ENCODE assay signal across 21 cellular contexts in the genomic region with DNA sequence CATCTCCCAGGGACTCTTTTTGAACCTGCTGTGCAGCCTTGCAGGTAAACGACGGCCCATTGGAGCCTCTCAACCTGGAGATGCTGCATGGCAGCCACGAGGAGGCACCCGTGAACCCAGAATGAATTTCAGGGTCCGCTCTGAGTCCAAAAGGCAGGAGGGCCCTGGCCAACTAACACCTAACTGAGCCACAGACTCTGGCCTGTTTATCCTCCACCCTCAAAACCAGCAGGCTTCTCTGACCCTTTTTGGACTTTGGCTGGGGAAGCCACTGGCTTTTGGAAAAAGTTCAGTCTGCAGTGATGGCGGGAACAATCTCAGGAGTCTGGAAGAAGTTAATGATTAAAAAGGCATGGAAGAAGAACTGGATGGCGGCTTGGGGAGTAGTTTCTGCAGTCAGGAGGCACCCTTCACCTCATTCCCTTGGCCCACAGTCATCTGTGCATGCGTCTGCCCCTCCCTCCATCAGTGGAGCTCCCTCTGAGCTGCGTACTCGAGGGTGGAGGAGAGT. TPM values are rescaled to one million over a fixed set of nuclear protein-coding genes. Genes with fewer than 3 reads are reported as not detected.
A peak's percentile ranks its signal among the peaks of the same experiment; 100 is the strongest.
DNase-seq lines count a peak whose midpoint lies in the region; ATAC-seq and TF ChIP-seq lines count a peak whose summit lies in the region.
"Had no signal": no experiment of that assay in that cellular context is flagged by ENCODE, and none has a peak within 500 bp of the region (broad histone marks: within the 10 kb centered on the region; RNA-seq: fewer than 3 reads in every experiment).

No MANE protein-coding gene starts in this region.

- H3K36me3 ChIP-seq in Loucy (ENCODE audit: insufficient read depth, low read length) = no peaks in the 10 kb centered on the region; the same call in 1 of the 2 replicates
- peaks cover 0 to 6% (median 0%) of the 10 kb centered on the region in 4 donors for H3K36me3 ChIP-seq in esophagus muscularis mucosa

- no peaks in the 10 kb centered on the region for H3K9me3 Mint-ChIP-seq in T-helper 2 cell treated with Interferon-gamma antibody and Interleukin-4, amounts not matched to agents 5 μg/mL and 100 μg/mL, for 36 hours
- H3K9me3 Mint-ChIP-seq: activated T-cell treated with anti-CD3 and anti-CD28 coated beads, Interleukin-2, amount 50 U/mL, for 4 hours; immature natural killer cell had no signal

- H3K9me2 ChIP-seq in Loucy (replicated peaks; ENCODE audit: low read depth, low read length) = no peaks in the 10 kb centered on the region

- H3K4me1 ChIP-seq in Loucy (ENCODE audit: insufficient read depth, low read length, poor library complexity, severe bottlenecking) (peaks cover 83% of the 10 kb centered on the region), esophagus muscularis mucosa (peaks cover 27 to 46% (median 33%) of the 10 kb centered on the region in 4 donors)

- no peak overlapping the region for H2AFZ ChIP-seq in Loucy (ENCODE audit: low read length)

- peak overlapping the region; percentile 69 for H3K27ac Mint-ChIP-seq in T-helper 2 cell treated with Interferon-gamma antibody and Interleukin-4, amounts not matched to agents 5 μg/mL and 100 μg/mL, for 36 hours

- H3K9ac ChIP-seq in Loucy (ENCODE audit: low read depth, low read length, poor library complexity, severe bottlenecking) = peak overlapping the region; percentile 42

- WGBS in esophagus muscularis mucosa = 86% methylated on average over 10 of the region's 10 CpGs

- H3F3A ChIP-seq in Loucy (ENCODE audit: low read depth) = no peaks in the 10 kb centered on the region

- no peak for DNase-seq in T-helper 2 cell treated with Interferon-gamma antibody and Interleukin-4, amounts not matched to agents 5 μg/mL and 100 μg/mL, for 36 hours (ENCODE audit: low spot score)
- no peak for DNase-seq in T-helper 2 cell
- DNase-seq in esophagus muscularis mucosa (ENCODE audit: extremely low spot score) = peak; percentile 82
- peak; percentile 73 for DNase-seq in renal cortical epithelial cell (ENCODE audit: low read depth)
- no peak for DNase-seq in T-helper 9 cell
- DNase-seq: 8988T; activated CD4-positive, alpha-beta T cell treated with anti-CD3 and anti-CD28 coated beads for 48 hours; activated T-cell treated with anti-CD3 and anti-CD28 coated beads, Interleukin-2, amount 50 U/mL, for 4 hours; aorta; immature natural killer cell; KBM-7; NCI-H1417; NCI-H345; SHP77; stimulated activated CD4-positive, alpha-beta T cell treated with anti-CD3 and anti-CD28 coated beads, Interleukin-4, amount 100 ng/mL, for 1 hour had no signal

- peaks cover 46% of the 10 kb centered on the region for H3K36me3 Mint-ChIP-seq in T-helper 2 cell treated with Interferon-gamma antibody and Interleukin-4, amounts not matched to agents 5 μg/mL and 100 μg/mL, for 36 hours (ENCODE audit: low read depth)

- intact Hi-C loops in esophagus muscularis mucosa (cut with DNase I) = loop anchor here (10.0 kb wide), 1 partner anchor 219 kb away; no protein-coding TSS in a partner anchor

- no peak for TF ChIP-seq EP300 in esophagus muscularis mucosa (IDR thresholded peaks at IDR 0.05)

- peak overlapping the region; percentile 93 for H3K4me2 ChIP-seq in Loucy (ENCODE audit: low read depth, low read length, poor library complexity, severe bottlenecking)

- H3K27ac ChIP-seq in esophagus muscularis mucosa (replicated peaks in 1 of 4) = no peak overlapping the region
- H3K27ac ChIP-seq: C4-2B, neutrophil had no signal

- peak overlapping the region; percentile 42 for H3K4me3 Mint-ChIP-seq in T-helper 2 cell treated with Interferon-gamma antibody and Interleukin-4, amounts not matched to agents 5 μg/mL and 100 μg/mL, for 36 hours
- H3K4me3 Mint-ChIP-seq: activated T-cell treated with anti-CD3 and anti-CD28 coated beads, Interleukin-2, amount 50 U/mL, for 4 hours had no signal

- ATAC-seq in HG03378 (IDR thresholded peaks at IDR 0.05; ENCODE audit: unreplicated experiment) = no peak
- no peak for ATAC-seq in GM18511 (IDR thresholded peaks at IDR 0.05; ENCODE audit: unreplicated experiment)
- ATAC-seq: activated T-cell treated with anti-CD3 and anti-CD28 coated beads, Interleukin-2, amount 50 U/mL, for 4 hours; GM12878 had no signal

- TF ChIP-seq CTCF in Loucy (conservative IDR thresholded peaks at IDR 0.05; ENCODE audit: low read length) (no peak), esophagus muscularis mucosa (IDR thresholded peaks at IDR 0.05) (no peak)

- no peaks in the 10 kb centered on the region for H3K27me3 ChIP-seq in Loucy (ENCODE audit: insufficient read depth, low read length, poor library complexity, severe bottlenecking)
- H3K27me3 ChIP-seq in esophagus muscularis mucosa = no peaks in the 10 kb centered on the region
- H3K27me3 ChIP-seq: neutrophil had no signal

- H3K4me3 ChIP-seq in Loucy (ENCODE audit: low read length, poor library complexity, severe bottlenecking) (peak overlapping the region; percentile 26), esophagus muscularis mucosa (no peak overlapping the region)
- H3K4me3 ChIP-seq: GM12878 had no signal

- H3K27me3 Mint-ChIP-seq in T-helper 2 cell treated with Interferon-gamma antibody and Interleukin-4, amounts not matched to agents 5 μg/mL and 100 μg/mL, for 36 hours (ENCODE audit: low read depth) = no peaks in the 10 kb centered on the region

- peaks cover 13% of the 10 kb centered on the region for H4K20me1 ChIP-seq in Loucy (ENCODE audit: insufficient read depth, low read length, poor library complexity, severe bottlenecking)

- TF ChIP-seq POLR2A in esophagus muscularis mucosa (IDR thresholded peaks at IDR 0.05; ENCODE audit: low read depth) = no peak

- peaks cover 74% of the 10 kb centered on the region for H3K4me1 Mint-ChIP-seq in T-helper 2 cell treated with Interferon-gamma antibody and Interleukin-4, amounts not matched to agents 5 μg/mL and 100 μg/mL, for 36 hours (ENCODE audit: low read depth)

- H3K79me2 ChIP-seq in Loucy (ENCODE audit: insufficient read depth, low read length) = peaks cover 83% of the 10 kb centered on the region

- H3K9me3 ChIP-seq in Loucy (ENCODE audit: insufficient read depth, low read depth, low read length) = no peaks in the 10 kb centered on the region
- H3K9me3 ChIP-seq in esophagus muscularis mucosa = no peaks in the 10 kb centered on the region
- H3K9me3 ChIP-seq: neutrophil had no signal

RNA-seq across cellular contexts. Expression of gene PXYLP1, which starts 4.1 kb away (rescaled TPM):
- 10 to 100 TPM in 1 of 4 donors, 1 to 10 TPM in 3; 4.5 to 12.5 (median 9.4) TPM for total RNA-seq in esophagus muscularis mucosa
- 20.1 and 20.3 TPM in 2 replicates for total RNA-seq in renal cortical epithelial cell

Comparison
In these comparisons a context has a peak if more than half of its experiments do, and no peak if none do; other contexts are left out.
1. DNase-seq: peak in esophagus muscularis mucosa (single experiment) and renal cortical epithelial cell (single experiment); none in T-helper 2 cell treated with Interferon-gamma antibody and Interleukin-4, amounts not matched to agents 5 μg/mL and 100 μg/mL, for 36 hours (single experiment), T-helper 2 cell (0 of 5) and T-helper 9 cell (single experiment).